1 cellular context compared by ENCODE assay signal in genomic region chr2:73085691-73086090, GRCh38.
TF ChIP-seq lines count a peak whose summit lies in the region.

No MANE protein-coding gene starts in this region.

TF ChIP-seq in IMR-90, 13 proteins besides CTCF, POLR2A, EP300 and RAD21:
- TF ChIP-seq MAZ (IDR thresholded peaks at IDR 0.05; ENCODE audit: borderline replicate concordance, low read depth, low read length) (peak; percentile 51; the same call in 1 of the 2 replicates), FOS (IDR thresholded peaks at IDR 0.05; ENCODE audit: low read depth, low read length) (no peak), SMC3 (IDR thresholded peaks at IDR 0.05; ENCODE audit: low read depth, low read length) (peak; percentile 96), BHLHE40 (IDR thresholded peaks at IDR 0.05; ENCODE audit: low read depth, low read length) (no peak), MAFK (IDR thresholded peaks at IDR 0.05; ENCODE audit: low read depth, low read length) (no peak)
